Comparison of ENCODE assay signal across 8 cellular contexts in the genomic region with DNA sequence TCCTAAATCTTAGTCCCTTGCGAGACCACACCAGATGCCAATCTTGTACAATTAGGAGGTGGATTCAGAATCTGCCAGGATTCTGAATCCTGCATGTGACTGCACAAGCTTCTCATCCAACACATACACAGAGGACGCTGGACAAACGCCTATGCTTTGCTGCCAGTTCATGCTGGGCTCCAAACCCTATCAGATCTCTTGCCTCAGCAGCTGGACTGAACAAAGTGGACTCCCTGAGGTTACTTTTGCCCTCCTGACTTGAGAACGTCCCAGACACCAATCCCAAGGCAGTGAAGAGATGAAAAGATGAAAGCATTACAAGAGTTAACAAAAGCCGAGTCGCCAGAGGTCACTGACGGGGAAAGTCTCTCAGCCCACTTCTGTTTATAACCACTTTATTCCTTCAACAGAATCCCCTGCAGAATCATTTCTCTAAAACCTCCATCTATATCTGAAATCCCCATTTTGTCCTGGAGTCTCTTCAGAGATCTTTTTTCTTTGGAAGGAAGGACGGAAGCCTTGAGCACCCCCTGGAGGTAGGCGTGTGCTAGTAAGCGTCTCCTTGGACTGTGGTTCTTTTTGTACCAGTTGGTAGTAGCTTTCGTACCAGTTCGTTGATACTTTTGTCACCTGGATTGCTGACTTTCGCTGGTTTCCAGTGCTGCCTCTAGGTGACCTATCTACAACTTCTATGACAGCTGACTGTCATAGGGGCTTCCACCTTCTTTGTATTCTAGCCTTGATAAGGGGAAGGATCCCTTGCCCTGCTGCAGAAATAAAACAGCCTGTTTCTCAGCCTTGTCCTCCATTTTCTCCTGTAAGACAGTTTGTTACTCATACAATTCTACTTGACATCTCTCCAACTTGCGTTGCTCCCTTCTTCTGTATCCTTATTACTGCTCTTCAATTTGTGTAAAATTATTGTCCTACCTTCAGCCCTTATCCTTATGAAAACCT. TPM values are rescaled to one million over a fixed set of nuclear protein-coding genes. Genes with fewer than 3 reads are reported as not detected.
DNase-seq lines count a peak whose midpoint lies in the region; ATAC-seq, FAIRE-seq and TF ChIP-seq lines count a peak whose summit lies in the region.

No MANE protein-coding gene starts in this region.

- intact Hi-C loops in K562 (cut with micrococcal nuclease): loop anchor here (1.0 to 5.0 kb wide), 8 partner anchors 25 to 621 kb away; a partner anchor contains a TSS

- CTCF ChIA-PET in K562 (lab: Yijun Ruan, JAX; ENCODE audit: low intra/inter-chr PET ratio): interaction anchor here (0.6 to 3.6 kb wide), 6 partner anchors 16 to 363 kb away, joined by 3 to 24 read pairs (median 4); a partner anchor contains a TSS

- peak; percentile 91 to 92 for TF ChIP-seq RAD21 in K562 (CRISPR knock-in tag; conservative IDR thresholded peaks at IDR 0.05 in 1 of 2, IDR thresholded peaks at IDR 0.05 in 1 of 2)

- no peak for TF ChIP-seq EP300 in K562 (IDR thresholded peaks at IDR 0.05; ENCODE audit: low read length)

- peaks cover 3 to 14% of the 10 kb centered on the region in 2 experiments; a peak in 3 of 5 replicates for H3K4me1 ChIP-seq in K562 (replicated peaks in 1 of 2; ENCODE audit: control insufficient read depth in 2 of 2, insufficient read depth in 2 of 2, low read length in 2 of 2)
- no peaks in the 10 kb centered on the region for H3K4me1 ChIP-seq in iPS DF 6.9 (ENCODE audit: control insufficient read depth, insufficient read depth, low read length)

- no TSS peak for BruUV-seq in K562 (replicated peaks; lab: Mats Ljungman, UMichigan)

- H3K27me3 ChIP-seq in K562 (ENCODE audit: control insufficient read depth in 2 of 2, insufficient read depth in 2 of 2, low read length in 2 of 2) (no peaks in the 10 kb centered on the region), iPS DF 6.9 (ENCODE audit: control insufficient read depth, insufficient read depth, low read length) (no peaks in the 10 kb centered on the region)

- H3K79me2 ChIP-seq in K562 (ENCODE audit: control insufficient read depth, insufficient read depth, low read length): no peaks in the 10 kb centered on the region

- DNase-seq in NCI-H1105 treated with DMSO at 0.1 percent for 48 hours (lab: John Stamatoyannopoulos, UW): peak; percentile 55
- peak; percentile 76 to 90 (median 83) for DNase-seq in K562 (ENCODE audit: extremely low read depth in 1 of 4, low spot score in 3 of 4)
- peak; percentile 85 for DNase-seq in iPS DF 6.9 (ENCODE audit: low read depth, low spot score)
- no peak for DNase-seq in NK-92 (lab: John Stamatoyannopoulos, UW; ENCODE audit: unreplicated experiment)

- ATAC-seq in HG02610 (IDR thresholded peaks at IDR 0.05; ENCODE audit: unreplicated experiment) (peak; percentile 37), K562 (peak; percentile 95)

- H4K20me1 ChIP-seq in K562 (replicated peaks; ENCODE audit: control insufficient read depth, insufficient read depth, low read length): no peaks in the 10 kb centered on the region

- in situ Hi-C loops in K562 (cut with MboI): no loop called here

- peak overlapping the region; percentile 59 to 66; a peak in 3 of 4 replicates for H3K9ac ChIP-seq in K562 (ENCODE audit: insufficient read depth in 1 of 2, low read depth in 2 of 2, low read length in 2 of 2)

- peaks cover 10% of the 10 kb centered on the region for H3K36me3 Mint-ChIP-seq in T-helper 1 cell treated with Interleukin-12 subunit alpha and Interleukin-12 subunit beta and Interleukin-4 antibody, amounts not matched to agents 30 μg/mL and 1 μg/mL, for 36 hours (ENCODE audit: low read depth)

- H3K4me3 ChIP-seq in K562 (no peak overlapping the region), iPS DF 6.9 (ENCODE audit: low read length) (no peak overlapping the region), skin epidermis (peak overlapping the region in 5 of 7 experiments; percentile 3 to 28 (median 15))

- H3K4me3 Mint-ChIP-seq in T-helper 1 cell treated with Interleukin-12 subunit alpha and Interleukin-12 subunit beta and Interleukin-4 antibody, amounts not matched to agents 30 μg/mL and 1 μg/mL, for 36 hours: peak overlapping the region; percentile 68

- no peaks in the 10 kb centered on the region for H3K9me1 ChIP-seq in K562 (ENCODE audit: control insufficient read depth, insufficient read depth, low read length)

- H3K4me2 ChIP-seq in K562 (ENCODE audit: insufficient read depth, low read length): peak overlapping the region; percentile 73

- FAIRE-seq in K562 (lab: Jason Lieb, UNC): peak; percentile 90

- H3K27me3 Mint-ChIP-seq in T-helper 1 cell treated with Interleukin-12 subunit alpha and Interleukin-12 subunit beta and Interleukin-4 antibody, amounts not matched to agents 30 μg/mL and 1 μg/mL, for 36 hours (ENCODE audit: low read depth): no peaks in the 10 kb centered on the region

- H3K27ac Mint-ChIP-seq in T-helper 1 cell treated with Interleukin-12 subunit alpha and Interleukin-12 subunit beta and Interleukin-4 antibody, amounts not matched to agents 30 μg/mL and 1 μg/mL, for 36 hours: peak overlapping the region; percentile 62

- TF ChIP-seq POLR2A in K562 (conservative IDR thresholded peaks at IDR 0.05): no peak

- H3K36me3 ChIP-seq in K562 (ENCODE audit: control insufficient read depth, insufficient read depth, low read length) (no peaks in the 10 kb centered on the region), iPS DF 6.9 (ENCODE audit: control insufficient read depth, insufficient read depth, low read length) (no peaks in the 10 kb centered on the region)

- H3K9me3 ChIP-seq in K562 (replicated peaks; ENCODE audit: control insufficient read depth, insufficient read depth, low read depth, low read length) (no peaks in the 10 kb centered on the region), iPS DF 6.9 (ENCODE audit: control insufficient read depth, insufficient read depth, low read length) (no peaks in the 10 kb centered on the region)

- peak; percentile 90 for TF ChIP-seq CTCF in GM12873 (IDR thresholded peaks at IDR 0.05; ENCODE audit: insufficient read depth, low read depth, low read length, missing control alignments)
- TF ChIP-seq CTCF in K562 (IDR thresholded peaks at IDR 0.05 in 2 of 3, conservative IDR thresholded peaks at IDR 0.05 in 1 of 3; ENCODE audit: insufficient read depth in 2 of 3, low read depth in 1 of 3, low read length in 3 of 3): peak; percentile 84 to 92 (median 92)

- peaks cover 41% of the 10 kb centered on the region for H3K4me1 Mint-ChIP-seq in T-helper 1 cell treated with Interleukin-12 subunit alpha and Interleukin-12 subunit beta and Interleukin-4 antibody, amounts not matched to agents 30 μg/mL and 1 μg/mL, for 36 hours (ENCODE audit: low read depth)

- peak overlapping the region; percentile 56; the same call in 2 of the 3 replicates for H3K27ac ChIP-seq in K562 (ENCODE audit: extremely low read depth, low read depth, low read length)
- no peak overlapping the region for H3K27ac ChIP-seq in iPS DF 6.9 (ENCODE audit: low read length)
- peak overlapping the region in 2 of 21 experiments; percentile 44 to 64 for H3K27ac ChIP-seq in skin epidermis

- 11% methylated on average over 14 of the region's 14 CpGs for WGBS in K562 (ENCODE audit: insufficient coverage, low coverage, missing lambda C conversion rate)
- WGBS in iPS DF 6.9 (ENCODE audit: insufficient coverage, insufficient read length): no CpG with 5 or more reads among the region's 14 CpGs

- H2AFZ ChIP-seq in K562 (ENCODE audit: low read depth, low read length): peak overlapping the region; percentile 95

- POLR2A ChIA-PET in K562 (lab: Yijun Ruan, JAX): interaction anchor here (0.5 to 1.2 kb wide), 9 partner anchors 9 to 223 kb away, joined by 3 to 4 read pairs (median 3); no protein-coding TSS in a partner anchor

- H3K9me3 Mint-ChIP-seq in T-helper 1 cell treated with Interleukin-12 subunit alpha and Interleukin-12 subunit beta and Interleukin-4 antibody, amounts not matched to agents 30 μg/mL and 1 μg/mL, for 36 hours: peaks cover 6% of the 10 kb centered on the region

TF ChIP-seq in K562, 482 proteins besides CTCF, POLR2A, EP300 and RAD21 (continues in another document):
- TF ChIP-seq, protein P1, sequence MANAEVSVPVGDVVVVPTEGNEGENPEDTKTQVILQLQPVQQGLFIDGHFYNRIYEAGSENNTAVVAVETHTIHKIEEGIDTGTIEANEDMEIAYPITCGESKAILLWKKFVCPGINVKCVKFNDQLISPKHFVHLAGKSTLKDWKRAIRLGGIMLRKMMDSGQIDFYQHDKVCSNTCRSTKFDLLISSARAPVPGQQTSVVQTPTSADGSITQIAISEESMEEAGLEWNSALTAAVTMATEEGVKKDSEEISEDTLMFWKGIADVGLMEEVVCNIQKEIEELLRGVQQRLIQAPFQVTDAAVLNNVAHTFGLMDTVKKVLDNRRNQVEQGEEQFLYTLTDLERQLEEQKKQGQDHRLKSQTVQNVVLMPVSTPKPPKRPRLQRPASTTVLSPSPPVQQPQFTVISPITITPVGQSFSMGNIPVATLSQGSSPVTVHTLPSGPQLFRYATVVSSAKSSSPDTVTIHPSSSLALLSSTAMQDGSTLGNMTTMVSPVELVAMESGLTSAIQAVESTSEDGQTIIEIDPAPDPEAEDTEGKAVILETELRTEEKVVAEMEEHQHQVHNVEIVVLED (CRISPR knock-in tag; IDR thresholded peaks at IDR 0.05): no peak
- peak; percentile 82 for TF ChIP-seq SMC3 (conservative IDR thresholded peaks at IDR 0.05; ENCODE audit: insufficient read depth, low read depth, low read length)

RNA-seq across cellular contexts. Expression of a gene that starts 26.1 kb away (rescaled TPM):
- 50.8 and 171 TPM in 2 replicates for total RNA-seq in K562 (2011; cell fraction: chromatin; rRNA removed; ENCODE audit: low replicate concordance)
- 21.7 and 26.6 TPM in 2 replicates for total RNA-seq in K562 (2011; cell fraction: nucleolus; rRNA removed)
- total RNA-seq in K562 (2011; cell fraction: nucleoplasm; rRNA removed): 72.6 and 106 TPM in 2 replicates
- total RNA-seq in K562 (2014; rRNA removed) (33.0 and 34.4 TPM in 2 replicates), K562 (2014; rRNA removed; fragmentation: Illumina TruSeq; extraction: Trizol) (57.1 and 62.6 TPM in 2 replicates), K562 (2015; rRNA removed; fragmentation: Illumina TruSeq; extraction: Trizol) (51.5 and 55.1 TPM in 2 replicates), K562 (2021) (47.4 and 47.8 TPM in 2 replicates)
- polyA plus RNA-seq in K562 (2011; rRNA removed) (61.6 and 99.5 TPM in 2 replicates), K562 (2014; fragmentation: Illumina TruSeq; extraction: Trizol) (41.9 and 43.1 TPM in 2 replicates), K562 (2014; fragmentation: Nextera tagmentation; extraction: Ambion mirVana) (100 to 1,000 TPM; 108 to 110 TPM), K562 (2014; rRNA removed) (47.3 and 48.0 TPM in 2 replicates)
- 16.1 and 24.9 TPM in 2 replicates for polyA plus RNA-seq in K562 (2011; cell fraction: cytosol; rRNA removed)
- polyA plus RNA-seq in K562 (2011; cell fraction: nucleus; rRNA removed): 39.1 and 51.7 TPM in 2 replicates
- polyA plus RNA-seq in K562 (2012): 32.5 and 74.9 TPM in 2 replicates
- polyA minus RNA-seq in K562 (2011; rRNA and poly(A)+ RNA removed): 67.8 and 85.7 TPM in 2 replicates
- 20.5 and 31.8 TPM in 2 replicates for polyA minus RNA-seq in K562 (2011; cell fraction: cytosol; rRNA and poly(A)+ RNA removed)
- polyA minus RNA-seq in K562 (2011; cell fraction: nucleus; rRNA and poly(A)+ RNA removed): 45.6 and 53.3 TPM in 2 replicates

Comparison
In these comparisons a context has a peak if more than half of its experiments do, and no peak if none do; other contexts are left out.
1. H3K4me3 ChIP-seq: peak in skin epidermis (5 of 7); none in K562 (single experiment) and iPS DF 6.9 (single experiment).